Comparison of ENCODE assay signal across 21 cellular contexts in the genomic region with DNA sequence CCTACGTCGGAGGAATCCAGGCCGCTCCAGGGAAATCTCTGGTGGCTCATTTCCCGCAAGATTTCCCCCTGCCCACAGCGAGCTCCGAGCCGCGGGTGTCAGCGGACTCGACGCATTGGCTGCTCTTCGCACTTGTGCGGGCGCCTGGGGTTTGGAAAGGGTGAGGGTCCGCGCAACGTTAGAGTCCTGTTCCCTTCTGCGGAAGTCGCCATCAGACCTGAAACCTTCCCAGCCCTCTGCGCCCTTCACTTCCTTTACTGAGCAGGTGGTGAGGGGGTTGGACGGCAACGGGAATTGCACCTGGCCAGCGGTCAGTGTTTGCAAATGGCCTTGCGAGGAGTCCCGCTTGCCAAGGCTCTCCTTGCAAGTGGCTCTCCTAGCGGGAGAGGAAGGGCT. TPM values are rescaled to one million over a fixed set of nuclear protein-coding genes. Genes with fewer than 3 reads are reported as not detected.
"Had no signal": no experiment of that assay in that cellular context is flagged by ENCODE, and none has a peak within 500 bp of the region (broad histone marks: within the 10 kb centered on the region; RNA-seq: fewer than 3 reads in every experiment).

No MANE protein-coding gene starts in this region.

- H3K4me3 Mint-ChIP-seq: activated T-cell treated with anti-CD3 and anti-CD28 coated beads, Interleukin-2, amount 50 U/mL, for 4 hours; central memory CD8-positive, alpha-beta T cell; effector memory CD8-positive, alpha-beta T cell; stimulated activated naive CD8-positive, alpha-beta T cell treated with anti-CD3 and anti-CD28 coated beads, Interleukin-15, amount 100 ng/mL, for 72 hours; T-helper 17 cell had no signal

- H3K27ac Mint-ChIP-seq: activated naive CD4-positive, alpha-beta T cell treated with anti-CD3 and anti-CD28 coated beads, Interleukin-2, amount 50 U/mL, for 72 hours; effector memory CD8-positive, alpha-beta T cell; nephron; stimulated activated naive CD8-positive, alpha-beta T cell treated with anti-CD3 and anti-CD28 coated beads, Interleukin-15, amount 100 ng/mL, for 72 hours had no signal

- H3K4me3 ChIP-seq: body of pancreas, ovary, skin epidermis, thyroid gland had no signal

- H3K27ac ChIP-seq: body of pancreas, ovary, skin epidermis, thyroid gland had no signal

- H3K27me3 ChIP-seq: ovary, thyroid gland had no signal

- H3K9me3 Mint-ChIP-seq: activated naive CD4-positive, alpha-beta T cell treated with anti-CD3 and anti-CD28 coated beads, Interleukin-2, amount 50 U/mL, for 72 hours; activated T-cell treated with anti-CD3 and anti-CD28 coated beads, Interleukin-2, amount 50 U/mL, for 4 hours; central memory CD8-positive, alpha-beta T cell; nephron; stimulated activated naive CD8-positive, alpha-beta T cell treated with anti-CD3 and anti-CD28 coated beads, Interleukin-15, amount 100 ng/mL, for 72 hours had no signal

- FAIRE-seq: TTC549 had no signal

- DNase-seq: activated CD4-positive, alpha-beta T cell treated with anti-CD3 and anti-CD28 coated beads, Interleukin-2, amount 50 U/mL, for 48 hours; activated effector memory CD4-positive, alpha-beta T cell treated with anti-CD3 and anti-CD28 coated beads, Interleukin-2, amount 50 U/mL, for 16 hours; activated T-cell treated with anti-CD3 and anti-CD28 coated beads, Interleukin-2, amount 50 U/mL, for 4 hours; amniotic stem cell; body of pancreas; effector memory CD8-positive, alpha-beta T cell; hippocampal formation; left ventricle myocardium superior; mesenchymal stem cell; ovary; stimulated activated CD4-positive, alpha-beta T cell treated with anti-CD3 and anti-CD28 coated beads, Interleukin-4, amount 100 ng/mL, for 4 hours; stimulated activated naive CD8-positive, alpha-beta T cell treated with anti-CD3 and anti-CD28 coated beads, Interleukin-15, amount 100 ng/mL, for 72 hours; T-helper 17 cell; thyroid gland had no signal

- H3K4me1 ChIP-seq: body of pancreas had no signal

- H3K9me3 ChIP-seq: body of pancreas, ovary, thyroid gland had no signal

- ATAC-seq: activated naive CD4-positive, alpha-beta T cell treated with anti-CD3 and anti-CD28 coated beads, Interleukin-2, amount 50 U/mL, for 72 hours; body of pancreas; effector memory CD8-positive, alpha-beta T cell; left ventricle myocardium superior; stimulated activated naive CD8-positive, alpha-beta T cell treated with anti-CD3 and anti-CD28 coated beads, Interleukin-15, amount 100 ng/mL, for 72 hours; T-helper 17 cell had no signal

- H3K4me1 Mint-ChIP-seq: central memory CD8-positive, alpha-beta T cell; nephron had no signal

- H3K36me3 ChIP-seq: ovary, thyroid gland had no signal

RNA-seq across cellular contexts. Expression of a gene that starts 8.4 kb away (rescaled TPM):
- total RNA-seq: activated naive CD4-positive, alpha-beta T cell treated with anti-CD3 and anti-CD28 coated beads, Interleukin-2, amount 50 U/mL, for 72 hours; activated T-cell treated with anti-CD3 and anti-CD28 coated beads, Interleukin-2, amount 50 U/mL, for 4 hours; body of pancreas; epithelial cell of proximal tubule; kidney epithelial cell; left ventricle myocardium superior; ovary; T-helper 17 cell had no signal
